Comparison of ENCODE assay signal across 20 cellular contexts in genomic region chr4:80134936-80135701, GRCh38.
DNase-seq lines count a peak whose midpoint lies in the region; ATAC-seq, FAIRE-seq and TF ChIP-seq lines count a peak whose summit lies in the region.
"Had no signal": no experiment of that assay in that cellular context is flagged by ENCODE, and none has a peak within 500 bp of the region (broad histone marks: within the 10 kb centered on the region; RNA-seq: fewer than 3 reads in every experiment).

No MANE protein-coding gene starts in this region.

- intact Hi-C loops in A673 (cut with micrococcal nuclease; ENCODE audit: unreplicated experiment) (no loop called here), heart left ventricle (cut with DNase I) (no loop called here)

- DNase-seq in CD8-positive, alpha-beta memory T cell = no peak
- DNase-seq in keratinocyte (ENCODE audit: low read depth, low spot score) (no peak), A673 (ENCODE audit: low spot score) (no peak), HFFc6 (no peak), osteoblast (ENCODE audit: insufficient read length, low spot score, missing footprints) (no peak), heart left ventricle (no peak)
- DNase-seq: activated CD4-positive, alpha-beta memory T cell treated with anti-CD3 and anti-CD28 coated beads for 36 hours; activated T-cell treated with anti-CD3 and anti-CD28 coated beads, Interleukin-2, amount 50 U/mL, for 72 hours; Peyer's patch; retina; stomach; SW 1271; uterus had no signal

- POLR2A ChIA-PET in CD8-positive, alpha-beta memory T cell (lab: Charles Lee) = interaction anchor here (1.1 kb wide), 1 partner anchor 8 kb away, joined by 3 read pairs; no protein-coding TSS in a partner anchor
- POLR2A ChIA-PET in HEK293 (lab: Yijun Ruan, JAX) = no interaction called here
- POLR2A ChIA-PET in A673 (lab: Charles Lee; ENCODE audit: low non-redundant PET) = no interaction called here

- CTCF ChIA-PET in CD8-positive, alpha-beta memory T cell (lab: Charles Lee) = no interaction called here
- CTCF ChIA-PET in HEK293 (lab: Yijun Ruan, JAX) (no interaction called here), A673 (lab: Charles Lee) (no interaction called here)

- H3K4me1 ChIP-seq in CD8-positive, alpha-beta memory T cell (ENCODE audit: insufficient read depth, low read length) = peaks cover 26% of the 10 kb centered on the region
- H3K4me1 ChIP-seq in HEK293 (ENCODE audit: control insufficient read depth, insufficient read depth, low read length) = no peaks in the 10 kb centered on the region
- H3K4me1 ChIP-seq in keratinocyte (ENCODE audit: control insufficient read depth, extremely low read depth, insufficient read depth, low read length) = peaks cover 27% of the 10 kb centered on the region
- H3K4me1 ChIP-seq in A673 (ENCODE audit: insufficient read depth, low read length, poor library complexity, severe bottlenecking) = no peaks in the 10 kb centered on the region
- peaks cover 15% of the 10 kb centered on the region for H3K4me1 ChIP-seq in osteoblast (ENCODE audit: insufficient read depth, low read length)
- peaks cover 0 to 22% (median 0%) of the 10 kb centered on the region in 12 donors for H3K4me1 ChIP-seq in heart left ventricle
- H3K4me1 ChIP-seq: gastroesophageal sphincter, HAP-1, Peyer's patch, uterus had no signal

- H3K27me3 Mint-ChIP-seq in CD8-positive, alpha-beta memory T cell = no peaks in the 10 kb centered on the region
- H3K27me3 Mint-ChIP-seq in HFFc6 (ENCODE audit: insufficient read depth) = no peaks in the 10 kb centered on the region
- H3K27me3 Mint-ChIP-seq: activated CD4-positive, alpha-beta memory T cell treated with anti-CD3 and anti-CD28 coated beads for 36 hours; central memory CD8-positive, alpha-beta T cell had no signal

- no peak overlapping the region for H3K9ac ChIP-seq in keratinocyte (ENCODE audit: control insufficient read depth, extremely low read depth, insufficient read depth, low read length)

- WGBS in heart left ventricle, 4 donors = 70 to 79% (median 75%) methylated on average over 8 of the region's 8 CpGs

- peaks cover 0 to 1% (median 0%) of the 10 kb centered on the region in 5 donors for H3K9me3 Mint-ChIP-seq in CD8-positive, alpha-beta memory T cell
- no peaks in the 10 kb centered on the region for H3K9me3 Mint-ChIP-seq in HFFc6
- H3K9me3 Mint-ChIP-seq: activated CD4-positive, alpha-beta memory T cell treated with anti-CD3 and anti-CD28 coated beads for 36 hours; activated T-cell treated with anti-CD3 and anti-CD28 coated beads, Interleukin-2, amount 50 U/mL, for 72 hours; central memory CD8-positive, alpha-beta T cell; neural crest cell had no signal

- no peaks in the 10 kb centered on the region for H3K27me3 ChIP-seq in CD8-positive, alpha-beta memory T cell (ENCODE audit: insufficient read depth, low read length, poor library complexity, severe bottlenecking)
- H3K27me3 ChIP-seq in keratinocyte (ENCODE audit: control insufficient read depth, extremely low read depth, insufficient read depth, low read length) (no peaks in the 10 kb centered on the region), A673 (replicated peaks; ENCODE audit: insufficient read depth, low read depth, low read length, poor library complexity) (no peaks in the 10 kb centered on the region), osteoblast (ENCODE audit: insufficient read depth, low read length) (no peaks in the 10 kb centered on the region), heart left ventricle (no peaks in the 10 kb centered on the region)
- H3K27me3 ChIP-seq: gastroesophageal sphincter, Peyer's patch, stomach, uterus had no signal

- H3K4me2 ChIP-seq in keratinocyte (ENCODE audit: control insufficient read depth, extremely low read depth, insufficient read depth, low read depth, low read length) (peak overlapping the region; percentile 12), osteoblast (ENCODE audit: insufficient read depth, low read length) (no peak overlapping the region)

- H3K27ac ChIP-seq in CD8-positive, alpha-beta memory T cell (ENCODE audit: low read depth, low read length) = peak overlapping the region; percentile 17
- no peak overlapping the region; the same call in 1 of the 2 replicates for H3K27ac ChIP-seq in HEK293 (ENCODE audit: extremely low read depth, low read depth, low read length)
- H3K27ac ChIP-seq in VCaP = peak overlapping the region; percentile 3; the same call in 1 of the 2 replicates
- no peak overlapping the region for H3K27ac ChIP-seq in keratinocyte (ENCODE audit: control insufficient read depth, insufficient read depth, low read length)
- no peak overlapping the region for H3K27ac ChIP-seq in A673 (ENCODE audit: low read depth, low read length, poor library complexity, severe bottlenecking)
- no peak overlapping the region for H3K27ac ChIP-seq in osteoblast (ENCODE audit: low read depth, low read length)
- no peak overlapping the region for H3K27ac ChIP-seq in heart left ventricle
- H3K27ac ChIP-seq: gastroesophageal sphincter, Peyer's patch, stomach, uterus had no signal

- H4K20me1 ChIP-seq in keratinocyte (ENCODE audit: control insufficient read depth, extremely low read depth, insufficient read depth, low read length) = no peaks in the 10 kb centered on the region
- no peaks in the 10 kb centered on the region for H4K20me1 ChIP-seq in osteoblast (ENCODE audit: insufficient read depth, low read length)

- H3K36me3 Mint-ChIP-seq in CD8-positive, alpha-beta memory T cell = no peaks in the 10 kb centered on the region
- no peaks in the 10 kb centered on the region for H3K36me3 Mint-ChIP-seq in HFFc6 (ENCODE audit: low read depth)
- H3K36me3 Mint-ChIP-seq: activated CD4-positive, alpha-beta memory T cell treated with anti-CD3 and anti-CD28 coated beads for 36 hours had no signal

- H3K79me2 ChIP-seq in keratinocyte (ENCODE audit: control insufficient read depth, insufficient read depth, low read length) (no peaks in the 10 kb centered on the region), osteoblast (ENCODE audit: insufficient read depth, low read length) (no peaks in the 10 kb centered on the region)

- H3K9me3 ChIP-seq in CD8-positive, alpha-beta memory T cell (ENCODE audit: low read length) = no peaks in the 10 kb centered on the region
- no peaks in the 10 kb centered on the region for H3K9me3 ChIP-seq in HEK293 (ENCODE audit: control insufficient read depth, insufficient read depth, low read depth, low read length)
- H3K9me3 ChIP-seq in keratinocyte (ENCODE audit: control insufficient read depth, low read depth, low read length) = no peaks in the 10 kb centered on the region
- no peaks in the 10 kb centered on the region for H3K9me3 ChIP-seq in A673 (ENCODE audit: low read depth, low read length, poor library complexity, severe bottlenecking)
- H3K9me3 ChIP-seq in osteoblast (ENCODE audit: low read depth, low read length) = no peaks in the 10 kb centered on the region
- H3K9me3 ChIP-seq in heart left ventricle = no peaks in the 10 kb centered on the region
- H3K9me3 ChIP-seq: gastroesophageal sphincter, HAP-1, Peyer's patch, stomach, uterus had no signal

- no peak overlapping the region for H3K27ac Mint-ChIP-seq in CD8-positive, alpha-beta memory T cell
- no peak overlapping the region for H3K27ac Mint-ChIP-seq in HFFc6
- H3K27ac Mint-ChIP-seq: activated CD4-positive, alpha-beta memory T cell treated with anti-CD3 and anti-CD28 coated beads for 36 hours; activated T-cell treated with anti-CD3 and anti-CD28 coated beads, Interleukin-2, amount 50 U/mL, for 72 hours had no signal

- ATAC-seq in heart left ventricle = no peak
- ATAC-seq: activated T-cell treated with anti-CD3 and anti-CD28 coated beads, Interleukin-2, amount 50 U/mL, for 72 hours; gastroesophageal sphincter had no signal

- H3K4me1 Mint-ChIP-seq in CD8-positive, alpha-beta memory T cell = peaks cover 19 to 31% (median 27%) of the 10 kb centered on the region in 3 donors
- peaks cover 41% of the 10 kb centered on the region for H3K4me1 Mint-ChIP-seq in HFFc6 (ENCODE audit: low read depth)
- H3K4me1 Mint-ChIP-seq: neural crest cell had no signal

- no peak for TF ChIP-seq POLR2A in heart left ventricle (IDR thresholded peaks at IDR 0.05)

- H2AFZ ChIP-seq in keratinocyte (ENCODE audit: control insufficient read depth, low read length) = peak overlapping the region; percentile 73
- H2AFZ ChIP-seq in osteoblast (ENCODE audit: low read length) = no peak overlapping the region

- no peak for FAIRE-seq in keratinocyte (lab: Jason Lieb, UNC)
- FAIRE-seq: endometrium had no signal

- BruUV-seq in A673 (replicated peaks; lab: Mats Ljungman, UMichigan) = no TSS peak

- TF ChIP-seq CTCF in HEK293 (tag by site-specific recombination; IDR thresholded peaks at IDR 0.05) (no peak), VCaP (conservative IDR thresholded peaks at IDR 0.05) (no peak), keratinocyte (optimal IDR thresholded peaks at IDR 0.05 in 1 of 3, IDR thresholded peaks at IDR 0.05 in 1 of 3, conservative IDR thresholded peaks at IDR 0.05 in 1 of 3; ENCODE audit: extremely low read depth in 1 of 3, insufficient read depth in 2 of 3, low read length in 3 of 3) (no peak), A673 (conservative IDR thresholded peaks at IDR 0.05; ENCODE audit: low read depth, low read length) (no peak), HFFc6 (IDR thresholded peaks at IDR 0.05) (no peak), osteoblast (IDR thresholded peaks at IDR 0.05; ENCODE audit: extremely low read depth, low read depth, low read length) (no peak), heart left ventricle (IDR thresholded peaks at IDR 0.05) (no peak)

- H3K4me3 ChIP-seq in CD8-positive, alpha-beta memory T cell (ENCODE audit: low read length) = no peak overlapping the region
- no peak overlapping the region for H3K4me3 ChIP-seq in HEK293 (ENCODE audit: low read depth, low read length)
- no peak overlapping the region for H3K4me3 ChIP-seq in keratinocyte (ENCODE audit: control insufficient read depth in 2 of 3, extremely low read depth in 1 of 3, insufficient read depth in 2 of 3, low read depth in 1 of 3, low read length in 3 of 3)
- H3K4me3 ChIP-seq in A673 (ENCODE audit: low read depth, low read length, poor library complexity, severe bottlenecking) = no peak overlapping the region
- H3K4me3 ChIP-seq in osteoblast (ENCODE audit: insufficient read depth, low read length) = no peak overlapping the region
- H3K4me3 ChIP-seq in heart left ventricle = no peak overlapping the region
- H3K4me3 ChIP-seq: gastroesophageal sphincter, HAP-1, Peyer's patch, stomach, uterus had no signal

- H3K36me3 ChIP-seq in CD8-positive, alpha-beta memory T cell (ENCODE audit: insufficient read depth, low read length) = no peaks in the 10 kb centered on the region
- H3K36me3 ChIP-seq in HEK293 (ENCODE audit: control insufficient read depth in 2 of 2, insufficient read depth in 1 of 2, low read length in 2 of 2) (no peaks in the 10 kb centered on the region), keratinocyte (ENCODE audit: control insufficient read depth in 2 of 2, extremely low read depth in 1 of 2, insufficient read depth in 2 of 2, low read length in 2 of 2) (no peaks in the 10 kb centered on the region), A673 (ENCODE audit: insufficient read depth, low read length, poor library complexity, severe bottlenecking) (no peaks in the 10 kb centered on the region), osteoblast (ENCODE audit: insufficient read depth, low read length) (no peaks in the 10 kb centered on the region), heart left ventricle (no peaks in the 10 kb centered on the region)
- H3K36me3 ChIP-seq: gastroesophageal sphincter, HAP-1, Peyer's patch, stomach, uterus had no signal

- no peaks in the 10 kb centered on the region for H3K9me1 ChIP-seq in keratinocyte (ENCODE audit: control insufficient read depth, extremely low read depth, insufficient read depth, low read length)

- no peak overlapping the region for H3K4me3 Mint-ChIP-seq in CD8-positive, alpha-beta memory T cell
- H3K4me3 Mint-ChIP-seq in HFFc6 = no peak overlapping the region
- H3K4me3 Mint-ChIP-seq: activated CD4-positive, alpha-beta memory T cell treated with anti-CD3 and anti-CD28 coated beads for 36 hours; activated T-cell treated with anti-CD3 and anti-CD28 coated beads, Interleukin-2, amount 50 U/mL, for 72 hours; central memory CD8-positive, alpha-beta T cell; neural crest cell had no signal

- dilution Hi-C loops in keratinocyte (cut with MboI; ENCODE audit: extremely low pct_ligation_motif_present, low sequenced_read_pairs) = no loop called here

Comparison
In these comparisons a context has a peak if more than half of its experiments do, and no peak if none do; other contexts are left out.
1. H3K27ac ChIP-seq: peak in CD8-positive, alpha-beta memory T cell (single experiment) and VCaP (single experiment); none in HEK293 (single experiment), keratinocyte (single experiment), A673 (single experiment), osteoblast (single experiment) and heart left ventricle (0 of 12).